Comparison of ENCODE assay signal across 24 cellular contexts in genomic region chr12:45338272-45338671, GRCh38.
DNase-seq lines count a peak whose midpoint lies in the region; ATAC-seq and TF ChIP-seq lines count a peak whose summit lies in the region.
"Had no signal": no experiment of that assay in that cellular context is flagged by ENCODE, and none has a peak within 500 bp of the region (broad histone marks: within the 10 kb centered on the region; RNA-seq: fewer than 3 reads in every experiment).

No MANE protein-coding gene starts in this region.

- WGBS in IMR-90 (ENCODE audit: extremely low coverage in 2 of 2, insufficient read length in 1 of 2), 2 experiments, result no CpG with 5 or more reads among the region's 1 CpG

- no TSS peak for BruUV-seq in IMR-90 (replicated peaks; lab: Mats Ljungman, UMichigan)

- peaks cover 14 to 32% of the 10 kb centered on the region in 2 experiments for H3K79me1 ChIP-seq in IMR-90 (ENCODE audit: low read depth in 1 of 2, low read length in 2 of 2)

- no peak overlapping the region for H3K4me2 ChIP-seq in IMR-90 (ENCODE audit: low read depth, low read length)

- POLR2A ChIA-PET in IMR-90 (lab: Charles Lee; ENCODE audit: unreplicated experiment), result no interaction called here

- 0 out of 2 replicates have a peak overlapping the region, but pooled peaks have one; percentile 29 for H3K14ac ChIP-seq in IMR-90 (replicated peaks; ENCODE audit: low read depth, low read length)

- H3K27me3 ChIP-seq in IMR-90 (ENCODE audit: control insufficient read depth, insufficient read depth, low read length), result no peaks in the 10 kb centered on the region
- H3K27me3 ChIP-seq in ascending aorta, result no peaks in the 10 kb centered on the region
- no peaks in the 10 kb centered on the region for H3K27me3 ChIP-seq in cardiac muscle cell
- H3K27me3 ChIP-seq in rectal smooth muscle tissue (ENCODE audit: control insufficient read depth, insufficient read depth, low read length), result no peaks in the 10 kb centered on the region
- H3K27me3 ChIP-seq: colonic mucosa had no signal

- no peak for TF ChIP-seq RAD21 in IMR-90 (IDR thresholded peaks at IDR 0.05; ENCODE audit: low read length)

- H3K9me3 ChIP-seq in IMR-90 (ENCODE audit: control insufficient read depth, insufficient read depth, low read length), result no peaks in the 10 kb centered on the region
- H3K9me3 ChIP-seq in ascending aorta, result no peaks in the 10 kb centered on the region
- H3K9me3 ChIP-seq in cardiac muscle cell (ENCODE audit: low read depth), result no peaks in the 10 kb centered on the region
- H3K9me3 ChIP-seq: colonic mucosa, HAP-1 had no signal

- no peak overlapping the region for H3K27ac Mint-ChIP-seq in activated CD8-positive, alpha-beta memory T cell treated with anti-CD3 and anti-CD28 coated beads, Interleukin-2, amount 10 ng/mL, durations not matched to agents 7 days and 5 days
- H3K27ac Mint-ChIP-seq: activated naive CD4-positive, alpha-beta T cell treated with anti-CD3 and anti-CD28 coated beads, Interleukin-2, amount 50 U/mL, for 72 hours; activated T-helper 17 cell treated with anti-CD3 and anti-CD28 coated beads, Interleukin-2, amount 50 U/mL, for 72 hours; progenitor cell of endocrine pancreas; stimulated activated naive B cell treated with anti-CD40 and anti-IgM and Interleukin-4, amounts not matched to agents 10 μg/mL and 1 μg/mL and 100 μg/mL, for 72 hours had no signal

- DNase-seq in IMR-90 (no peak), ascending aorta (ENCODE audit: low spot score in 2 of 2) (no peak), cardiac muscle cell (ENCODE audit: low read depth in 1 of 2, low spot score in 1 of 2) (peak in 1 of 2 donors; percentile 78), NCI-H524 (lab: John Stamatoyannopoulos, UW) (no peak)
- DNase-seq in activated CD8-positive, alpha-beta memory T cell treated with anti-CD3 and anti-CD28 coated beads, Interleukin-2, amount 10 ng/mL, durations not matched to agents 7 days and 5 days, result no peak
- DNase-seq: activated CD4-positive, alpha-beta T cell treated with anti-CD3 and anti-CD28 coated beads for 4 hours; colonic mucosa; midbrain; MV-4-11; NCI-H187; NCI-H345; NCI-H82; PC-3; stimulated activated CD4-positive, alpha-beta T cell treated with anti-CD3 and anti-CD28 coated beads, Interleukin-2, amount 100 ng/mL, for 48 hours; stimulated activated naive B cell treated with anti-CD40 and anti-IgM and Interleukin-4, amounts not matched to agents 10 μg/mL and 1 μg/mL and 100 μg/mL, for 72 hours; T-helper 1 cell had no signal

- no peak overlapping the region for H3K4ac ChIP-seq in IMR-90 (ENCODE audit: low read depth, low read length)

- no peak overlapping the region for H2BK5ac ChIP-seq in IMR-90 (ENCODE audit: low read depth, low read length, poor library complexity, severe bottlenecking)

- no peak for TF ChIP-seq POLR2A in IMR-90 (IDR thresholded peaks at IDR 0.05; ENCODE audit: low read depth, low read length)

- H3K9me1 ChIP-seq in IMR-90 (ENCODE audit: insufficient read depth, low read length), result peaks cover 3% of the 10 kb centered on the region

- H3K36me3 Mint-ChIP-seq in activated CD8-positive, alpha-beta memory T cell treated with anti-CD3 and anti-CD28 coated beads, Interleukin-2, amount 10 ng/mL, durations not matched to agents 7 days and 5 days, result peaks cover 9% of the 10 kb centered on the region
- H3K36me3 Mint-ChIP-seq: activated naive CD4-positive, alpha-beta T cell treated with anti-CD3 and anti-CD28 coated beads, Interleukin-2, amount 50 U/mL, for 72 hours had no signal

- H3K4me3 Mint-ChIP-seq in activated CD8-positive, alpha-beta memory T cell treated with anti-CD3 and anti-CD28 coated beads, Interleukin-2, amount 10 ng/mL, durations not matched to agents 7 days and 5 days, result no peak overlapping the region
- H3K4me3 Mint-ChIP-seq: activated T-helper 17 cell treated with anti-CD3 and anti-CD28 coated beads, Interleukin-2, amount 50 U/mL, for 72 hours; stimulated activated naive B cell treated with anti-CD40 and anti-IgM and Interleukin-4, amounts not matched to agents 10 μg/mL and 1 μg/mL and 100 μg/mL, for 72 hours had no signal

- no peak overlapping the region for H4K91ac ChIP-seq in IMR-90 (ENCODE audit: insufficient read depth, low read depth, low read length)

- dilution Hi-C loops in IMR-90 (cut with HindIII; ENCODE audit: low sequenced_read_pairs, unreplicated experiment), result no loop called here

- H2BK120ac ChIP-seq in IMR-90 (ENCODE audit: low read depth, low read length), result no peak overlapping the region

- H4K20me1 ChIP-seq in IMR-90 (ENCODE audit: insufficient read depth, low read length), result peaks cover 3% of the 10 kb centered on the region; the same call in 1 of the 2 replicates

- no peak overlapping the region for H2BK15ac ChIP-seq in IMR-90 (ENCODE audit: low read depth, low read length)

- H4K5ac ChIP-seq in IMR-90 (ENCODE audit: low read depth, low read length), result no peak overlapping the region

- no peak overlapping the region for H2BK20ac ChIP-seq in IMR-90 (ENCODE audit: low read depth, low read length)

- CTCF ChIA-PET in IMR-90 (lab: Yijun Ruan, JAX), result no interaction called here
- CTCF ChIA-PET in activated CD8-positive, alpha-beta memory T cell treated with anti-CD3 and anti-CD28 coated beads, Interleukin-2, amount 10 ng/mL, durations not matched to agents 7 days and 5 days (lab: Charles Lee), result no interaction called here

- in situ Hi-C loops in IMR-90 (cut with MboI; ENCODE audit: low sequenced_read_pairs), result no loop called here

- TF ChIP-seq CTCF in IMR-90 (conservative IDR thresholded peaks at IDR 0.05; ENCODE audit: low read depth, low read length) (no peak), ascending aorta (IDR thresholded peaks at IDR 0.05) (no peak), cardiac muscle cell (IDR thresholded peaks at IDR 0.05; ENCODE audit: low read depth, low read length) (no peak)

- no peak overlapping the region; the same call in 1 of the 2 replicates for H3K23ac ChIP-seq in IMR-90 (ENCODE audit: low read depth, low read length)

- no peak overlapping the region for H2AK9ac ChIP-seq in IMR-90 (replicated peaks; ENCODE audit: low read depth, low read length, poor library complexity)

- H3K27ac ChIP-seq in IMR-90 (ENCODE audit: insufficient read depth, low read length), result no peak overlapping the region
- H3K27ac ChIP-seq in ascending aorta, result peak overlapping the region; percentile 26 to 59
- peak overlapping the region; percentile 99 for H3K27ac ChIP-seq in cardiac muscle cell
- H3K27ac ChIP-seq in rectal smooth muscle tissue (ENCODE audit: low read depth, low read length), result peak overlapping the region; percentile 57
- H3K27ac ChIP-seq: C4-2B, colonic mucosa had no signal

- H3K36me3 ChIP-seq in IMR-90 (ENCODE audit: control insufficient read depth, insufficient read depth, low read length), result no peaks in the 10 kb centered on the region
- H3K36me3 ChIP-seq in ascending aorta, result no peaks in the 10 kb centered on the region
- H3K36me3 ChIP-seq in cardiac muscle cell, result no peaks in the 10 kb centered on the region
- H3K36me3 ChIP-seq in rectal smooth muscle tissue (ENCODE audit: control insufficient read depth, insufficient read depth, low read length), result no peaks in the 10 kb centered on the region
- H3K36me3 ChIP-seq: colonic mucosa, HAP-1 had no signal

- no peak overlapping the region for H2AFZ ChIP-seq in IMR-90 (replicated peaks; ENCODE audit: low read length, poor library complexity)

- H3K9me3 Mint-ChIP-seq in activated CD8-positive, alpha-beta memory T cell treated with anti-CD3 and anti-CD28 coated beads, Interleukin-2, amount 10 ng/mL, durations not matched to agents 7 days and 5 days (ENCODE audit: low read depth), result no peaks in the 10 kb centered on the region
- H3K9me3 Mint-ChIP-seq: activated naive CD4-positive, alpha-beta T cell treated with anti-CD3 and anti-CD28 coated beads, Interleukin-2, amount 50 U/mL, for 72 hours; stimulated activated naive B cell treated with anti-CD40 and anti-IgM and Interleukin-4, amounts not matched to agents 10 μg/mL and 1 μg/mL and 100 μg/mL, for 72 hours had no signal

- peak overlapping the region in 1 of 2 experiments; percentile 35; a peak in 1 of 4 replicates for H4K8ac ChIP-seq in IMR-90 (ENCODE audit: low read depth in 2 of 2, low read length in 2 of 2)

- H3K18ac ChIP-seq in IMR-90 (ENCODE audit: low read depth, low read length), result no peak overlapping the region

- intact Hi-C loops in IMR-90 (cut with micrococcal nuclease) (no loop called here), ascending aorta (cut with DNase I) (no loop called here)

- H3K56ac ChIP-seq in IMR-90 (ENCODE audit: extremely low read depth, insufficient read depth, low read length), result no peak overlapping the region

- H3K4me1 Mint-ChIP-seq in activated CD8-positive, alpha-beta memory T cell treated with anti-CD3 and anti-CD28 coated beads, Interleukin-2, amount 10 ng/mL, durations not matched to agents 7 days and 5 days, result no peaks in the 10 kb centered on the region
- H3K4me1 Mint-ChIP-seq: activated T-helper 17 cell treated with anti-CD3 and anti-CD28 coated beads, Interleukin-2, amount 50 U/mL, for 72 hours; stimulated activated naive B cell treated with anti-CD40 and anti-IgM and Interleukin-4, amounts not matched to agents 10 μg/mL and 1 μg/mL and 100 μg/mL, for 72 hours had no signal

- no peaks in the 10 kb centered on the region for H3K27me3 Mint-ChIP-seq in activated CD8-positive, alpha-beta memory T cell treated with anti-CD3 and anti-CD28 coated beads, Interleukin-2, amount 10 ng/mL, durations not matched to agents 7 days and 5 days
- H3K27me3 Mint-ChIP-seq: activated T-helper 17 cell treated with anti-CD3 and anti-CD28 coated beads, Interleukin-2, amount 50 U/mL, for 72 hours; progenitor cell of endocrine pancreas; stimulated activated naive B cell treated with anti-CD40 and anti-IgM and Interleukin-4, amounts not matched to agents 10 μg/mL and 1 μg/mL and 100 μg/mL, for 72 hours had no signal

- ATAC-seq in IMR-90 (ENCODE audit: low read depth), result no peak
- ATAC-seq in activated CD8-positive, alpha-beta memory T cell treated with anti-CD3 and anti-CD28 coated beads, Interleukin-2, amount 10 ng/mL, durations not matched to agents 7 days and 5 days, result no peak
- no peak for ATAC-seq in HG03175 (IDR thresholded peaks at IDR 0.05; ENCODE audit: unreplicated experiment)
- ATAC-seq in GM19467 (IDR thresholded peaks at IDR 0.05; ENCODE audit: unreplicated experiment), result no peak
- ATAC-seq: activated naive CD4-positive, alpha-beta T cell treated with anti-CD3 and anti-CD28 coated beads, Interleukin-2, amount 50 U/mL, for 72 hours; activated T-helper 17 cell treated with anti-CD3 and anti-CD28 coated beads, Interleukin-2, amount 50 U/mL, for 72 hours; PC-3; stimulated activated naive B cell treated with anti-CD40 and anti-IgM and Interleukin-4, amounts not matched to agents 10 μg/mL and 1 μg/mL and 100 μg/mL, for 72 hours had no signal

- H3K4me1 ChIP-seq in IMR-90 (ENCODE audit: control insufficient read depth, insufficient read depth, low read length), result 0 out of 2 replicates have a peak, but pooled peaks cover 2% of the 10 kb centered on the region
- H3K4me1 ChIP-seq in ascending aorta, result peaks cover 0 to 6% of the 10 kb centered on the region in 2 donors
- peaks cover 43% of the 10 kb centered on the region for H3K4me1 ChIP-seq in cardiac muscle cell (ENCODE audit: low read depth)
- H3K4me1 ChIP-seq in rectal smooth muscle tissue (ENCODE audit: control insufficient read depth, insufficient read depth, low read length), result peaks cover 17% of the 10 kb centered on the region
- H3K4me1 ChIP-seq: colonic mucosa, HAP-1 had no signal

- H3K4me3 ChIP-seq in IMR-90 (ENCODE audit: insufficient read depth, low read depth, low read length) (no peak overlapping the region), ascending aorta (no peak overlapping the region), cardiac muscle cell (no peak overlapping the region), rectal smooth muscle tissue (ENCODE audit: low read length) (no peak overlapping the region)
- H3K4me3 ChIP-seq: colonic mucosa, HAP-1 had no signal

- peak overlapping the region; percentile 78; the same call in 1 of the 2 replicates for H2AK5ac ChIP-seq in IMR-90 (ENCODE audit: low read depth, low read length)

- H3K9ac ChIP-seq in IMR-90 (ENCODE audit: low read depth, low read length) (no peak overlapping the region), rectal smooth muscle tissue (ENCODE audit: low read length) (no peak overlapping the region)
